8 cellular contexts compared by ENCODE assay signal in the genomic region with DNA sequence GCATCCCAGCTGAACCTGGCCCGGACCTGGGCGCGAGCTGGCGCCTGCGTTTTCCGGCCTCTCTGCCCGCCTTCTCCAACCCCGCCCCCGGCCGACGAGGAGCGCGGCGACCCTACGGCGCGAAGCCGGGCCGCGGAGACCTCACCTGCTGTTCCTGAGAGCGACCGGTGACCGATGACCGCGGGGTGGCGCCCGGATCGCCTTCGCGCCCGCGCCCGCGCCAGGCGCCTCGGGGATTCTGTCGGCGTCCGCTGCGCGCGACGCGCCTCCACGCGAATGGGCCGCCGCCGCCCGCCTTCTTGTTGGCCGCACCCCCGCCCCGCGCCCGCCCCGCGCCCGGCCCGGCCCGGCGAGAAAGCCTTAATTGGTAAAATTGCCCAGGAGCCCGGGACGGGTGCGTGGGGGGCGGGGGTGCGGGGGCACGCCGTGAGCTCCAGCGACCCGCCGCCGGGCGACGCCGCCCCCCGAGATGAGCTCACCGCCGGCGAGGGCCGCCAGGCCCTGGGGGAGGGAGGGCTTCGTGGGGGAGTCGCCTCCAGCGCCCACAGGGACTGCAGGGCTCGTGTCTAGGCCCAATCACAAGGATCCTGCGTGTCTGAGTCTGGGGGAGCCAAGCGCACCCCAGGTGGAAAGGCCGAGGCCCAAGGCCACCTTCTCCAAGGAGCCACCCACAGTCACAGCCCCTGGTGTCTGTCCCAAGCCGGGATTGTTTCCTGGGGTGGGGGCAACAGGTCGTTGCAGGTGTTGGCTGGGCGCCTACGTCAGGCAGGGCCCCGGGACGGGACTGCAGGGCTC. TPM values are rescaled to one million over a fixed set of nuclear protein-coding genes. Genes with fewer than 3 reads are reported as not detected.
DNase-seq lines count a peak whose midpoint lies in the region; ATAC-seq and TF ChIP-seq lines count a peak whose summit lies in the region.

A gene with protein sequence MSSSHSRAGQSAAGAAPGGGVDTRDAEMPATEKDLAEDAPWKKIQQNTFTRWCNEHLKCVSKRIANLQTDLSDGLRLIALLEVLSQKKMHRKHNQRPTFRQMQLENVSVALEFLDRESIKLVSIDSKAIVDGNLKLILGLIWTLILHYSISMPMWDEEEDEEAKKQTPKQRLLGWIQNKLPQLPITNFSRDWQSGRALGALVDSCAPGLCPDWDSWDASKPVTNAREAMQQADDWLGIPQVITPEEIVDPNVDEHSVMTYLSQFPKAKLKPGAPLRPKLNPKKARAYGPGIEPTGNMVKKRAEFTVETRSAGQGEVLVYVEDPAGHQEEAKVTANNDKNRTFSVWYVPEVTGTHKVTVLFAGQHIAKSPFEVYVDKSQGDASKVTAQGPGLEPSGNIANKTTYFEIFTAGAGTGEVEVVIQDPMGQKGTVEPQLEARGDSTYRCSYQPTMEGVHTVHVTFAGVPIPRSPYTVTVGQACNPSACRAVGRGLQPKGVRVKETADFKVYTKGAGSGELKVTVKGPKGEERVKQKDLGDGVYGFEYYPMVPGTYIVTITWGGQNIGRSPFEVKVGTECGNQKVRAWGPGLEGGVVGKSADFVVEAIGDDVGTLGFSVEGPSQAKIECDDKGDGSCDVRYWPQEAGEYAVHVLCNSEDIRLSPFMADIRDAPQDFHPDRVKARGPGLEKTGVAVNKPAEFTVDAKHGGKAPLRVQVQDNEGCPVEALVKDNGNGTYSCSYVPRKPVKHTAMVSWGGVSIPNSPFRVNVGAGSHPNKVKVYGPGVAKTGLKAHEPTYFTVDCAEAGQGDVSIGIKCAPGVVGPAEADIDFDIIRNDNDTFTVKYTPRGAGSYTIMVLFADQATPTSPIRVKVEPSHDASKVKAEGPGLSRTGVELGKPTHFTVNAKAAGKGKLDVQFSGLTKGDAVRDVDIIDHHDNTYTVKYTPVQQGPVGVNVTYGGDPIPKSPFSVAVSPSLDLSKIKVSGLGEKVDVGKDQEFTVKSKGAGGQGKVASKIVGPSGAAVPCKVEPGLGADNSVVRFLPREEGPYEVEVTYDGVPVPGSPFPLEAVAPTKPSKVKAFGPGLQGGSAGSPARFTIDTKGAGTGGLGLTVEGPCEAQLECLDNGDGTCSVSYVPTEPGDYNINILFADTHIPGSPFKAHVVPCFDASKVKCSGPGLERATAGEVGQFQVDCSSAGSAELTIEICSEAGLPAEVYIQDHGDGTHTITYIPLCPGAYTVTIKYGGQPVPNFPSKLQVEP (N-terminal part only) (minus strand): TSS at position 274 of the 795 bp plus-strand sequence. CDS start 3,389 bp downstream, outside the sequence.

- DNase-seq in H7 (peak; percentile 82), WTC11 (ENCODE audit: low spot score) (peak; percentile 63), fibroblast of villous mesenchyme (ENCODE audit: low read depth) (no peak), SK-N-DZ (ENCODE audit: low spot score) (no peak), NCI-H187 (lab: John Stamatoyannopoulos, UW) (no peak)

- H3K9me3 ChIP-seq in BLaER1 (peaks cover 63% of the 10 kb centered on the region), neuron (ENCODE audit: low read length) (no peaks in the 10 kb centered on the region)

- no peak within 1 kb of the TSS for H3K27ac Mint-ChIP-seq in WTC11

- POLR2A ChIA-PET in WTC11 (lab: Charles Lee) = interaction anchor here (0.7 to 2.0 kb wide), 3 partner anchors 9 to 116 kb away, joined by 3 to 10 read pairs (median 7); a partner anchor contains a TSS

- H3K4me3 ChIP-seq in BLaER1 (peak within 1 kb of the TSS; percentile 63), H7 (ENCODE audit: insufficient read depth, low read depth, low read length) (peak within 1 kb of the TSS; percentile 32), fibroblast of villous mesenchyme (ENCODE audit: low read depth, low read length) (peak within 1 kb of the TSS; percentile 60), neuron (ENCODE audit: low read length) (peak within 1 kb of the TSS; percentile 20)

- peaks cover 6% of the 10 kb centered on the region; the same call in 1 of the 2 replicates for H4K20me1 ChIP-seq in BLaER1

- H3K27me3 Mint-ChIP-seq in WTC11 (ENCODE audit: low read depth) = peaks cover 11% of the 10 kb centered on the region

- peak within 1 kb of the TSS; percentile 55 for H3K4me3 Mint-ChIP-seq in WTC11

- no peak within 1 kb of the TSS for H3K9ac ChIP-seq in BLaER1

- no peaks in the 10 kb centered on the region for H3K36me3 ChIP-seq in BLaER1
- peaks cover 1% of the 10 kb centered on the region; the same call in 1 of the 2 replicates for H3K36me3 ChIP-seq in H7 (replicated peaks; ENCODE audit: control insufficient read depth, insufficient read depth, low read length)
- H3K36me3 ChIP-seq in neuron (ENCODE audit: insufficient read depth, low read length) = no peaks in the 10 kb centered on the region

- peaks cover 39% of the 10 kb centered on the region for H3K4me1 ChIP-seq in BLaER1
- H3K4me1 ChIP-seq in neuron (ENCODE audit: insufficient read depth, low read length) = peaks cover 6% of the 10 kb centered on the region

- CTCF ChIA-PET in WTC11 (lab: Charles Lee) = interaction anchor here (1.6 to 3.0 kb wide), 6 partner anchors 9 to 161 kb away, joined by 7 to 43 read pairs (median 11); a partner anchor contains a TSS

- H3K27me3 ChIP-seq in BLaER1 (peaks cover 38% of the 10 kb centered on the region), H7 (ENCODE audit: control insufficient read depth, insufficient read depth, low read length) (peaks cover 6% of the 10 kb centered on the region; the same call in 1 of the 2 replicates), neuron (ENCODE audit: insufficient read depth, low read length) (no peaks in the 10 kb centered on the region)

- H3K36me3 Mint-ChIP-seq in WTC11 = peaks cover 5% of the 10 kb centered on the region

- no peak within 1 kb of the TSS for H3K27ac ChIP-seq in BLaER1

- H2AFZ ChIP-seq in neuron (ENCODE audit: low read depth, low read length) = no peak within 1 kb of the TSS

- TF ChIP-seq CTCF in WTC11 (IDR thresholded peaks at IDR 0.05) = no peak
- no peak for TF ChIP-seq CTCF in fibroblast of villous mesenchyme (IDR thresholded peaks at IDR 0.05; ENCODE audit: insufficient read depth, low read depth, low read length)

- ATAC-seq in WTC11 (no peak), GM21786 (IDR thresholded peaks at IDR 0.05; ENCODE audit: unreplicated experiment) (no peak)

- no peaks in the 10 kb centered on the region for H3K9me3 Mint-ChIP-seq in WTC11

- peak within 1 kb of the TSS; percentile 85 for H3K4me2 ChIP-seq in BLaER1

- H3K4me1 Mint-ChIP-seq in WTC11 = peaks cover 6% of the 10 kb centered on the region

TF ChIP-seq in WTC11, 78 proteins besides CTCF, POLR2A, EP300 and RAD21:
- TF ChIP-seq RORB (CRISPR knock-in tag; IDR thresholded peaks at IDR 0.05) (no peak), CREB1 (CRISPR knock-in tag; IDR thresholded peaks at IDR 0.05) (no peak), HMGA2 (CRISPR knock-in tag; IDR thresholded peaks at IDR 0.05) (no peak)
- TF ChIP-seq, protein P1, sequence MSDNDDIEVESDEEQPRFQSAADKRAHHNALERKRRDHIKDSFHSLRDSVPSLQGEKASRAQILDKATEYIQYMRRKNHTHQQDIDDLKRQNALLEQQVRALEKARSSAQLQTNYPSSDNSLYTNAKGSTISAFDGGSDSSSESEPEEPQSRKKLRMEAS (CRISPR knock-in tag; IDR thresholded peaks at IDR 0.05) = peak; percentile 17; the same call in 1 of the 2 replicates
- TF ChIP-seq, protein P2, sequence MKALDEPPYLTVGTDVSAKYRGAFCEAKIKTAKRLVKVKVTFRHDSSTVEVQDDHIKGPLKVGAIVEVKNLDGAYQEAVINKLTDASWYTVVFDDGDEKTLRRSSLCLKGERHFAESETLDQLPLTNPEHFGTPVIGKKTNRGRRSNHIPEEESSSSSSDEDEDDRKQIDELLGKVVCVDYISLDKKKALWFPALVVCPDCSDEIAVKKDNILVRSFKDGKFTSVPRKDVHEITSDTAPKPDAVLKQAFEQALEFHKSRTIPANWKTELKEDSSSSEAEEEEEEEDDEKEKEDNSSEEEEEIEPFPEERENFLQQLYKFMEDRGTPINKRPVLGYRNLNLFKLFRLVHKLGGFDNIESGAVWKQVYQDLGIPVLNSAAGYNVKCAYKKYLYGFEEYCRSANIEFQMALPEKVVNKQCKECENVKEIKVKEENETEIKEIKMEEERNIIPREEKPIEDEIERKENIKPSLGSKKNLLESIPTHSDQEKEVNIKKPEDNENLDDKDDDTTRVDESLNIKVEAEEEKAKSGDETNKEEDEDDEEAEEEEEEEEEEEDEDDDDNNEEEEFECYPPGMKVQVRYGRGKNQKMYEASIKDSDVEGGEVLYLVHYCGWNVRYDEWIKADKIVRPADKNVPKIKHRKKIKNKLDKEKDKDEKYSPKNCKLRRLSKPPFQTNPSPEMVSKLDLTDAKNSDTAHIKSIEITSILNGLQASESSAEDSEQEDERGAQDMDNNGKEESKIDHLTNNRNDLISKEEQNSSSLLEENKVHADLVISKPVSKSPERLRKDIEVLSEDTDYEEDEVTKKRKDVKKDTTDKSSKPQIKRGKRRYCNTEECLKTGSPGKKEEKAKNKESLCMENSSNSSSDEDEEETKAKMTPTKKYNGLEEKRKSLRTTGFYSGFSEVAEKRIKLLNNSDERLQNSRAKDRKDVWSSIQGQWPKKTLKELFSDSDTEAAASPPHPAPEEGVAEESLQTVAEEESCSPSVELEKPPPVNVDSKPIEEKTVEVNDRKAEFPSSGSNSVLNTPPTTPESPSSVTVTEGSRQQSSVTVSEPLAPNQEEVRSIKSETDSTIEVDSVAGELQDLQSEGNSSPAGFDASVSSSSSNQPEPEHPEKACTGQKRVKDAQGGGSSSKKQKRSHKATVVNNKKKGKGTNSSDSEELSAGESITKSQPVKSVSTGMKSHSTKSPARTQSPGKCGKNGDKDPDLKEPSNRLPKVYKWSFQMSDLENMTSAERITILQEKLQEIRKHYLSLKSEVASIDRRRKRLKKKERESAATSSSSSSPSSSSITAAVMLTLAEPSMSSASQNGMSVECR (CRISPR knock-in tag; IDR thresholded peaks at IDR 0.05; ENCODE audit: borderline replicate concordance) = no peak
- TF ChIP-seq, protein P3, sequence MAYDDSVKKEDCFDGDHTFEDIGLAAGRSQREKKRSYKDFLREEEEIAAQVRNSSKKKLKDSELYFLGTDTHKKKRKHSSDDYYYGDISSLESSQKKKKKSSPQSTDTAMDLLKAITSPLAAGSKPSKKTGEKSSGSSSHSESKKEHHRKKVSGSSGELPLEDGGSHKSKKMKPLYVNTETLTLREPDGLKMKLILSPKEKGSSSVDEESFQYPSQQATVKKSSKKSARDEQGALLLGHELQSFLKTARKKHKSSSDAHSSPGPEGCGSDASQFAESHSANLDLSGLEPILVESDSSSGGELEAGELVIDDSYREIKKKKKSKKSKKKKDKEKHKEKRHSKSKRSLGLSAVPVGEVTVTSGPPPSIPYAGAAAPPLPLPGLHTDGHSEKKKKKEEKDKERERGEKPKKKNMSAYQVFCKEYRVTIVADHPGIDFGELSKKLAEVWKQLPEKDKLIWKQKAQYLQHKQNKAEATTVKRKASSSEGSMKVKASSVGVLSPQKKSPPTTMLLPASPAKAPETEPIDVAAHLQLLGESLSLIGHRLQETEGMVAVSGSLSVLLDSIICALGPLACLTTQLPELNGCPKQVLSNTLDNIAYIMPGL (CRISPR knock-in tag; IDR thresholded peaks at IDR 0.05) = peak; percentile 33; the same call in 1 of the 2 replicates
TF ChIP-seq in WTC11: peak in this region for 2.

RNA-seq across cellular contexts. Expression of the gene that starts here (rescaled TPM):
- 799 and 827 TPM in 2 replicates for total RNA-seq in H7 (2014; rRNA removed; shearing (Covaris generic))
- total RNA-seq in WTC11 (2021) (914 to 1,017 TPM (median 992 TPM) in 3 replicates), fibroblast of villous mesenchyme (3,767 and 4,290 TPM in 2 replicates)
- 118 and 164 TPM in 2 replicates for polyA plus RNA-seq in SK-N-DZ (2014; cell fraction: cytosol; rRNA removed)
- 267 and 369 TPM in 2 replicates for polyA plus RNA-seq in SK-N-DZ (2014; cell fraction: nucleus; rRNA removed)

Comparison
In these comparisons a context has a peak if more than half of its experiments do, and no peak if none do; other contexts are left out.
1. DNase-seq: peak in H7 (single experiment) and WTC11 (single experiment); none in fibroblast of villous mesenchyme (single experiment), SK-N-DZ (single experiment) and NCI-H187 (0 of 2).
2. Peak in every context shown above with its lines, with median percentiles within 50 percentile points of each other: H3K4me3 ChIP-seq.